9 cellular contexts compared by ENCODE assay signal in genomic region chr13:48533986-48534600, GRCh38. TPM values are rescaled to one million over a fixed set of nuclear protein-coding genes. Genes with fewer than 3 reads are reported as not detected.
DNase-seq lines count a peak whose midpoint lies in the region; ATAC-seq and TF ChIP-seq lines count a peak whose summit lies in the region.
"Had no signal": no experiment of that assay in that cellular context is flagged by ENCODE, and none has a peak within 500 bp of the region (broad histone marks: within the 10 kb centered on the region; RNA-seq: fewer than 3 reads in every experiment).

No MANE protein-coding gene starts in this region.

- H2AFZ ChIP-seq in PC-9 = peak overlapping the region; percentile 30; the same call in 1 of the 2 replicates

- no peaks in the 10 kb centered on the region for H3K27me3 ChIP-seq in PC-9 (ENCODE audit: insufficient read depth, low read depth)
- H3K27me3 ChIP-seq in esophagus muscularis mucosa = no peaks in the 10 kb centered on the region

- no peaks in the 10 kb centered on the region for H4K20me1 ChIP-seq in PC-9 (ENCODE audit: insufficient read depth)

- no peak for TF ChIP-seq POLR2A in esophagus muscularis mucosa (IDR thresholded peaks at IDR 0.05; ENCODE audit: low read depth)

- no peak for TF ChIP-seq EP300 in esophagus muscularis mucosa (IDR thresholded peaks at IDR 0.05)

- H3K9me3 Mint-ChIP-seq in activated CD4-positive, alpha-beta T cell treated with anti-CD3 and anti-CD28 coated beads, Interleukin-2, amount 10 ng/mL, durations not matched to agents 7 days and 5 days = peaks cover 34% of the 10 kb centered on the region
- peaks cover 15% of the 10 kb centered on the region for H3K9me3 Mint-ChIP-seq in stimulated activated effector memory CD8-positive, alpha-beta T cell treated with anti-CD3 and anti-CD28 coated beads, Interleukin-12 subunit alpha, Interleukin-12 subunit beta, amount 100 ng/mL, for 72 hours

- H3K4me3 ChIP-seq in PC-9 = no peak overlapping the region
- H3K4me3 ChIP-seq in esophagus muscularis mucosa = no peak overlapping the region
- H3K4me3 ChIP-seq: lung had no signal

- POLR2A ChIA-PET in activated CD4-positive, alpha-beta T cell treated with anti-CD3 and anti-CD28 coated beads, Interleukin-2, amount 10 ng/mL, durations not matched to agents 7 days and 5 days (lab: Charles Lee) = no interaction called here
- POLR2A ChIA-PET in PC-9 (lab: Charles Lee; ENCODE audit: unreplicated experiment) = interaction anchor here (0.6 kb wide), 2 partner anchors 93 to 299 kb away, joined by 3 to 4 read pairs; no protein-coding TSS in a partner anchor

- peaks cover 46% of the 10 kb centered on the region for H3K36me3 Mint-ChIP-seq in activated CD4-positive, alpha-beta T cell treated with anti-CD3 and anti-CD28 coated beads, Interleukin-2, amount 10 ng/mL, durations not matched to agents 7 days and 5 days (ENCODE audit: low read depth)
- H3K36me3 Mint-ChIP-seq in stimulated activated effector memory CD8-positive, alpha-beta T cell treated with anti-CD3 and anti-CD28 coated beads, Interleukin-12 subunit alpha, Interleukin-12 subunit beta, amount 100 ng/mL, for 72 hours = peaks cover 24% of the 10 kb centered on the region

- no peaks in the 10 kb centered on the region for H3K36me3 ChIP-seq in PC-9 (ENCODE audit: low read depth)
- no peaks in the 10 kb centered on the region for H3K36me3 ChIP-seq in esophagus muscularis mucosa

- H3K9me2 ChIP-seq in PC-9 (ENCODE audit: insufficient read depth) = no peaks in the 10 kb centered on the region; the same call in 1 of the 2 replicates

- ATAC-seq in stimulated activated effector memory CD8-positive, alpha-beta T cell treated with anti-CD3 and anti-CD28 coated beads, Interleukin-12 subunit alpha, Interleukin-12 subunit beta, amount 100 ng/mL, for 72 hours = no peak

- no peak for DNase-seq in activated CD4-positive, alpha-beta T cell treated with anti-CD3 and anti-CD28 coated beads, Interleukin-2, amount 10 ng/mL, durations not matched to agents 7 days and 5 days
- no peak for DNase-seq in activated CD4-positive, alpha-beta T cell treated with anti-CD3 and anti-CD28 coated beads, Interleukin-2, amount 50 U/mL, for 4 hours
- no peak for DNase-seq in PC-9
- DNase-seq in esophagus muscularis mucosa (ENCODE audit: extremely low spot score) = no peak
- no peak for DNase-seq in stimulated activated effector memory CD8-positive, alpha-beta T cell treated with anti-CD3 and anti-CD28 coated beads, Interleukin-12 subunit alpha, Interleukin-12 subunit beta, amount 100 ng/mL, for 72 hours (ENCODE audit: low spot score in 2 of 2)
- DNase-seq in NCI-H187 (lab: John Stamatoyannopoulos, UW) = no peak
- no peak for DNase-seq in cerebellar cortex (ENCODE audit: low spot score)
- DNase-seq in KG1 (lab: John Stamatoyannopoulos, UW) = no peak

- 0 out of 2 replicates have a peak overlapping the region, but pooled peaks have one; percentile 88 for H3K4me2 ChIP-seq in PC-9

- H3K27ac ChIP-seq in PC-9 = no peak overlapping the region
- H3K27ac ChIP-seq in esophagus muscularis mucosa (replicated peaks in 1 of 4) = peak overlapping the region; percentile 95 to 99 (median 97)

- peak overlapping the region; percentile 99 for H3K27ac Mint-ChIP-seq in activated CD4-positive, alpha-beta T cell treated with anti-CD3 and anti-CD28 coated beads, Interleukin-2, amount 10 ng/mL, durations not matched to agents 7 days and 5 days
- H3K27ac Mint-ChIP-seq in stimulated activated effector memory CD8-positive, alpha-beta T cell treated with anti-CD3 and anti-CD28 coated beads, Interleukin-12 subunit alpha, Interleukin-12 subunit beta, amount 100 ng/mL, for 72 hours = peak overlapping the region; percentile 98

- TF ChIP-seq CTCF in PC-9 (conservative IDR thresholded peaks at IDR 0.05) = no peak
- TF ChIP-seq CTCF in esophagus muscularis mucosa (IDR thresholded peaks at IDR 0.05) = no peak

- intact Hi-C loops in PC-9 (cut with micrococcal nuclease; ENCODE audit: unreplicated experiment) (loop anchor here (5.0 kb wide), 1 partner anchor 122 kb away; the partner anchor contains the start of gene LPAR6), esophagus muscularis mucosa (cut with DNase I) (no loop called here)

- H3K4me1 ChIP-seq in PC-9 (replicated peaks; ENCODE audit: insufficient read depth) = 0 out of 2 replicates have a peak, but pooled peaks cover 8% of the 10 kb centered on the region
- H3K4me1 ChIP-seq in esophagus muscularis mucosa = peaks cover 4 to 20% (median 17%) of the 10 kb centered on the region in 4 donors

- H3K9me3 ChIP-seq in PC-9 (ENCODE audit: insufficient read depth, low read depth) (no peaks in the 10 kb centered on the region), esophagus muscularis mucosa (no peaks in the 10 kb centered on the region)

- no peaks in the 10 kb centered on the region for H3K79me2 ChIP-seq in PC-9 (ENCODE audit: low read depth)

- peaks cover 5% of the 10 kb centered on the region for H3K27me3 Mint-ChIP-seq in activated CD4-positive, alpha-beta T cell treated with anti-CD3 and anti-CD28 coated beads, Interleukin-2, amount 10 ng/mL, durations not matched to agents 7 days and 5 days

- no TSS peak for BruUV-seq in PC-9 (replicated peaks; lab: Mats Ljungman, UMichigan)

- CTCF ChIA-PET in activated CD4-positive, alpha-beta T cell treated with anti-CD3 and anti-CD28 coated beads, Interleukin-2, amount 10 ng/mL, durations not matched to agents 7 days and 5 days (lab: Charles Lee) = interaction anchor here (0.8 to 2.5 kb wide), 8 partner anchors 8 to 200 kb away, joined by 3 to 9 read pairs (median 4); no protein-coding TSS in a partner anchor
- CTCF ChIA-PET in PC-9 (lab: Charles Lee) = no interaction called here

- peak overlapping the region; percentile 94 for H3K4me3 Mint-ChIP-seq in activated CD4-positive, alpha-beta T cell treated with anti-CD3 and anti-CD28 coated beads, Interleukin-2, amount 10 ng/mL, durations not matched to agents 7 days and 5 days
- peak overlapping the region; percentile 84 for H3K4me3 Mint-ChIP-seq in stimulated activated effector memory CD8-positive, alpha-beta T cell treated with anti-CD3 and anti-CD28 coated beads, Interleukin-12 subunit alpha, Interleukin-12 subunit beta, amount 100 ng/mL, for 72 hours

- peaks cover 43% of the 10 kb centered on the region for H3K4me1 Mint-ChIP-seq in activated CD4-positive, alpha-beta T cell treated with anti-CD3 and anti-CD28 coated beads, Interleukin-2, amount 10 ng/mL, durations not matched to agents 7 days and 5 days
- peaks cover 24% of the 10 kb centered on the region for H3K4me1 Mint-ChIP-seq in stimulated activated effector memory CD8-positive, alpha-beta T cell treated with anti-CD3 and anti-CD28 coated beads, Interleukin-12 subunit alpha, Interleukin-12 subunit beta, amount 100 ng/mL, for 72 hours

- 85% methylated on average over 8 of the region's 8 CpGs for WGBS in esophagus muscularis mucosa

- peaks cover 6% of the 10 kb centered on the region for H3F3A ChIP-seq in PC-9 (ENCODE audit: insufficient read depth, low read depth)

RNA-seq across cellular contexts. Expression of gene RCBTB2, which starts 1.2 kb away (rescaled TPM):
- total RNA-seq in activated CD4-positive, alpha-beta T cell treated with anti-CD3 and anti-CD28 coated beads, Interleukin-2, amount 10 ng/mL, durations not matched to agents 7 days and 5 days = 10 to 100 TPM; 22.5 to 24.5 TPM
- total RNA-seq in PC-9 (2021) (1.7 and 2.6 TPM in 2 replicates), esophagus muscularis mucosa (10 to 100 TPM; 10.1 to 14.5 (median 11.0) TPM)
